In genomic region chr22:20267441-20268288, GRCh38 we compare ENCODE assay signal across 8 cellular contexts.
DNase-seq lines count a peak whose midpoint lies in the region; ATAC-seq lines count a peak whose summit lies in the region.

No MANE protein-coding gene starts in this region.

- no peak overlapping the region for H3K27ac Mint-ChIP-seq in stimulated activated naive B cell treated with anti-CD40 and anti-IgM and Interleukin-4, amounts not matched to agents 10 μg/mL and 1 μg/mL and 100 μg/mL, for 72 hours

- H3K36me3 Mint-ChIP-seq in stimulated activated naive B cell treated with anti-CD40 and anti-IgM and Interleukin-4, amounts not matched to agents 10 μg/mL and 1 μg/mL and 100 μg/mL, for 72 hours, result no peaks in the 10 kb centered on the region

- H3K4me3 ChIP-seq in iPS-18c (ENCODE audit: insufficient read depth, low read depth, low read length), result peak overlapping the region; percentile 53

- H3K9me3 Mint-ChIP-seq in stimulated activated naive B cell treated with anti-CD40 and anti-IgM and Interleukin-4, amounts not matched to agents 10 μg/mL and 1 μg/mL and 100 μg/mL, for 72 hours, result no peaks in the 10 kb centered on the region

- H3K27me3 Mint-ChIP-seq in stimulated activated naive B cell treated with anti-CD40 and anti-IgM and Interleukin-4, amounts not matched to agents 10 μg/mL and 1 μg/mL and 100 μg/mL, for 72 hours, result peaks cover 24 to 34% of the 10 kb centered on the region in 2 donors

- H3K4me3 Mint-ChIP-seq in stimulated activated naive B cell treated with anti-CD40 and anti-IgM and Interleukin-4, amounts not matched to agents 10 μg/mL and 1 μg/mL and 100 μg/mL, for 72 hours, result peak overlapping the region; percentile 39 to 56

- no peaks in the 10 kb centered on the region for H3K9me3 ChIP-seq in iPS-18c (ENCODE audit: control insufficient read depth, insufficient read depth, low read length)

- peaks cover 4 to 8% of the 10 kb centered on the region in 2 donors for H3K4me1 Mint-ChIP-seq in stimulated activated naive B cell treated with anti-CD40 and anti-IgM and Interleukin-4, amounts not matched to agents 10 μg/mL and 1 μg/mL and 100 μg/mL, for 72 hours

- DNase-seq in NCI-H1105 treated with DMSO at 0.1 percent for 48 hours (lab: John Stamatoyannopoulos, UW), result peak; percentile 1
- no peak for DNase-seq in NCI-H1105 (lab: John Stamatoyannopoulos, UW)
- peak; percentile 36 for DNase-seq in activated CD4-positive, alpha-beta T cell treated with anti-CD3 and anti-CD28 coated beads, Interleukin-2, amount 50 U/mL, for 48 hours
- no peak for DNase-seq in stimulated activated naive B cell treated with anti-CD40 and anti-IgM and Interleukin-4, amounts not matched to agents 10 μg/mL and 1 μg/mL and 100 μg/mL, for 72 hours
- DNase-seq in pons (ENCODE audit: low spot score), result no peak
- no peak for DNase-seq in NCI-H510A treated with DMSO at 0.1 percent for 48 hours (lab: John Stamatoyannopoulos, UW)

- peak; percentile 52 to 53 for ATAC-seq in stimulated activated naive B cell treated with anti-CD40 and anti-IgM and Interleukin-4, amounts not matched to agents 10 μg/mL and 1 μg/mL and 100 μg/mL, for 72 hours (replicated peaks)
- no peak for ATAC-seq in HG02870 (IDR thresholded peaks at IDR 0.05; ENCODE audit: unreplicated experiment)

Comparison
In these comparisons a context has a peak if more than half of its experiments do, and no peak if none do; other contexts are left out.
1. DNase-seq: peak in NCI-H1105 treated with DMSO at 0.1 percent for 48 hours (single experiment) and activated CD4-positive, alpha-beta T cell treated with anti-CD3 and anti-CD28 coated beads, Interleukin-2, amount 50 U/mL, for 48 hours (2 of 2); none in NCI-H1105 (single experiment), stimulated activated naive B cell treated with anti-CD40 and anti-IgM and Interleukin-4, amounts not matched to agents 10 μg/mL and 1 μg/mL and 100 μg/mL, for 72 hours (single experiment), pons (single experiment) and NCI-H510A treated with DMSO at 0.1 percent for 48 hours (single experiment).